In the genomic region with DNA sequence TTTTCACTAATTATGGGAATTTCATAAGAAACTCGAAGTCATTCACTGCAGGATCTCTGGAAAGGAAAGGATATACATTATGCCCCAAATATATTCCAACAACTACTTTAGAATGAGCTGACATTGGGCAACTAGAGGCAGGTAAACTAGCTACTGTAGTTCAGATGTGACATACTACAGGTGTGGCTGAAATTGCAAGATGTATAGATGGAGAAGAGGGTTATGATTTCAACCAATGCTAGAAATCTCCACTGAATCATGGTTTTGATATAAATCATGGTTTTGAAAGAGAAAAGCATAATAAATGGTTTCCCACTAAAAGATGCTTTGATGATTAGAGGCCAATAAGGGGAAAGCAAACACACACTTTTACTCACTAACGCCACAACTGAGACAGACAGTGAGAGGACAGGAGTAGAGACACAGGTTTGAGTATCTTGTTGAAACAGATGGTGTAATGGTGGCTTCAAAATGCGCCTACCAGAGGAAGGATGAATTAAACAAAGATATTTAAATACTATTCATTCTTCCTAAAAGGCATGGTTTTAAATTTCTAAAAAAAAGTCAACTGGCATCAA, we compare ENCODE assay signal across 5 cellular contexts.
"Had no signal": no experiment of that assay in that cellular context is flagged by ENCODE, and none has a peak within 500 bp of the region (broad histone marks: within the 10 kb centered on the region; RNA-seq: fewer than 3 reads in every experiment).

No MANE protein-coding gene starts in this region.

- ATAC-seq: GM23338, K562 had no signal

- H3K4me1 Mint-ChIP-seq: GM23338, H9 had no signal

- H3K27ac Mint-ChIP-seq: GM23338, H9 had no signal

- H3K9me3 Mint-ChIP-seq: GM23338, H9 had no signal

- DNase-seq: H9, HCEC 1CT, IMR-90 had no signal

- H3K4me3 Mint-ChIP-seq: GM23338, H9 had no signal
